ENCODE assay signal across 8 cellular contexts in genomic region chr7:50418086-50418515, GRCh38. TPM values are rescaled to one million over a fixed set of nuclear protein-coding genes. Genes with fewer than 3 reads are reported as not detected.
DNase-seq lines count a peak whose midpoint lies in the region; FAIRE-seq and TF ChIP-seq lines count a peak whose summit lies in the region.

No MANE protein-coding gene starts in this region.

- DNase-seq in GM23248 (peak; percentile 88), KG1 (lab: John Stamatoyannopoulos, UW) (peak; percentile 83), RKO (ENCODE audit: low spot score) (peak; percentile 86), fibroblast of the conjunctiva (ENCODE audit: low read depth) (peak; percentile 66), osteocyte (ENCODE audit: extremely low spot score, unreplicated experiment) (peak; percentile 88), type B pancreatic cell (ENCODE audit: extremely low spot score, unreplicated experiment) (no peak)
- DNase-seq in activated T-helper 1 cell treated with anti-CD3 and anti-CD28 coated beads, Interleukin-2, amount 50 U/mL, for 16 hours (ENCODE audit: low read depth in 1 of 2, low spot score in 1 of 2): peak; percentile 49 to 54

- no peaks in the 10 kb centered on the region for H4K20me1 ChIP-seq in GM23248 (ENCODE audit: insufficient read depth)

- H3K4me2 ChIP-seq in GM23248 (ENCODE audit: unreplicated experiment): no peak overlapping the region

- H3F3A ChIP-seq in GM23248 (ENCODE audit: insufficient read depth): no peaks in the 10 kb centered on the region

- H3K9me3 ChIP-seq in GM23248 (ENCODE audit: low read depth): no peaks in the 10 kb centered on the region

- no peak overlapping the region for H2AFZ ChIP-seq in GM23248

- H3K27me3 Mint-ChIP-seq in osteocyte (ENCODE audit: unreplicated experiment): peaks cover 3% of the 10 kb centered on the region
- peaks cover 3% of the 10 kb centered on the region for H3K27me3 Mint-ChIP-seq in type B pancreatic cell

- H3K4me3 ChIP-seq in GM23248: no peak overlapping the region

- H3K79me2 ChIP-seq in GM23248 (ENCODE audit: insufficient read depth): no peaks in the 10 kb centered on the region

- H3K9ac ChIP-seq in GM23248: no peak overlapping the region

- H3K27me3 ChIP-seq in GM23248 (replicated peaks; ENCODE audit: insufficient read depth): 0 out of 2 replicates have a peak, but pooled peaks cover 14% of the 10 kb centered on the region

- H3K4me1 Mint-ChIP-seq in osteocyte (ENCODE audit: unreplicated experiment) (no peaks in the 10 kb centered on the region), type B pancreatic cell (ENCODE audit: unreplicated experiment) (no peaks in the 10 kb centered on the region)

- in situ Hi-C loops in GM23248 (cut with MboI): loop anchor here (10.0 kb wide), 1 partner anchor 213 kb away; no protein-coding TSS in a partner anchor

- H3K9me2 ChIP-seq in GM23248 (ENCODE audit: insufficient read depth): no peaks in the 10 kb centered on the region

- no peaks in the 10 kb centered on the region for H3K9me3 Mint-ChIP-seq in osteocyte (ENCODE audit: unreplicated experiment)
- H3K9me3 Mint-ChIP-seq in type B pancreatic cell: no peaks in the 10 kb centered on the region

- FAIRE-seq in G401.6 (lab: Jason Lieb, UNC): peak; percentile 79

- H3K27ac Mint-ChIP-seq in osteocyte (ENCODE audit: unreplicated experiment): no peak overlapping the region
- no peak overlapping the region for H3K27ac Mint-ChIP-seq in type B pancreatic cell

- TF ChIP-seq CTCF in osteocyte (IDR thresholded peaks at IDR 0.05) (peak; percentile 89), type B pancreatic cell (conservative IDR thresholded peaks at IDR 0.05) (peak; percentile 94)

- 1 to 9% methylated on average over 4 of the region's 4 CpGs for WGBS in GM23248 (ENCODE audit: low coverage in 1 of 2, low lambda C conversion rate in 2 of 2, missing lambda C conversion rate in 2 of 2), 2 experiments

- H3K4me1 ChIP-seq in GM23248 (ENCODE audit: insufficient read depth): no peaks in the 10 kb centered on the region

- no peak overlapping the region for H3K27ac ChIP-seq in GM23248

- H3K36me3 Mint-ChIP-seq in osteocyte (ENCODE audit: unreplicated experiment) (no peaks in the 10 kb centered on the region), type B pancreatic cell (no peaks in the 10 kb centered on the region)

- H3K4me3 Mint-ChIP-seq in osteocyte (ENCODE audit: unreplicated experiment) (no peak overlapping the region), type B pancreatic cell (no peak overlapping the region)

- no peaks in the 10 kb centered on the region for H3K36me3 ChIP-seq in GM23248 (ENCODE audit: low read depth)

RNA-seq across cellular contexts. Expression of gene FIGNL1, which starts 32.0 kb away (rescaled TPM):
- 20.2 and 27.8 TPM in 2 replicates for total RNA-seq in GM23248 (2014; rRNA removed; shearing (Covaris generic))
- 8.4 and 9.2 TPM in 2 replicates for polyA plus RNA-seq in GM23248 (2016; fragmentation: Nextera tagmentation; extraction: Ambion mirVana)
- total RNA-seq in osteocyte: 7.6 TPM in 2 replicates
- 15.8 and 28.6 TPM in 2 replicates for total RNA-seq in type B pancreatic cell (ENCODE audit: low replicate concordance)
